In the genomic region with DNA sequence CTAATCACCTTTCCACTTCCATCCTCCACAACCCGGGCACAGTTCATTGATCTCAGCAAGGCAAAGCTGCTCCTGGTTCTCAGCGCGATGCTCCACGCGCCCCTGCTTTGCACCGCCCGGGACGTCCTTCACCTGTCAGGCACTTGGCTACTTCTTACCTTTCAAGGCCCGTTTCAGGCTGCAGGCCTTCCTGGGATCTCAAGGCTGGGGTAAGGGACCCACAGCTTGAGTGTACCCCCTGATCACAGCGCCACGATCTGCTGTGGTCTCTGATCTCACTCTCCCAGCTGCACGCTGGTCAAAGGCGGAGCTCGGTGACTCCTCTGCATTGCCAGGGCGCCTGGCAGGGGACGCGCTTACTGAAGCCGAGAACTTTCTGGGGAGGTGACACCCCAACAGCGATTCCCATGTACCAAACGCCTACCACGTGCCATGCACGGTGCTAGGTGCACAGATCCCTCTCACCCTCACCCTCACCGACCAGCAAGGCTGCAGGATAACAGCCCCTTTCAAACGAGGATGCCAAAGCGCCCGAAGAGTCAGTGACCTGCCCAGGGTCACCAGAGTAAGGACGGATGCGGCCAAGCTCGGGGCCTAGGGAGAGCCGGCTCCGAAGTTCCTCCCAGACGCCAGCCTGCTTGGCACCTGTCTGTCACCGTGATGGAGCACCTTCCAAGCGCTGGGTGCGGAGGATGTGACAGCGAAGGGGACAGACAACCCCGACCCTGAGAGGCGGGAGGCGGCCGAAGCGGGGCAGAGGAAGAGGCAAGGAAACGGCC, we compare ENCODE assay signal across 8 cellular contexts. TPM values are rescaled to one million over a fixed set of nuclear protein-coding genes. Genes with fewer than 3 reads are reported as not detected.
DNase-seq lines count a peak whose midpoint lies in the region; ATAC-seq and TF ChIP-seq lines count a peak whose summit lies in the region.

No MANE protein-coding gene starts in this region.

- H3K4me3 Mint-ChIP-seq in CD8-positive, alpha-beta memory T cell: no peak overlapping the region

- peak overlapping the region; percentile 95 for H3K9ac ChIP-seq in SU-DHL-6 (ENCODE audit: low read length)

- peak overlapping the region; percentile 79 for H3K4me2 ChIP-seq in SU-DHL-6 (ENCODE audit: low read depth, low read length, poor library complexity, severe bottlenecking)

- in situ Hi-C loops in gastrocnemius medialis (cut with MboI; ENCODE audit: low sequenced_read_pairs in 4 of 4): loop anchor here in 1 of 4 donors (5.0 kb wide), 1 partner anchor 280 kb away; no protein-coding TSS in a partner anchor

- peaks cover 36 to 46% (median 45%) of the 10 kb centered on the region in 3 donors for H3K4me1 Mint-ChIP-seq in CD8-positive, alpha-beta memory T cell

- no peaks in the 10 kb centered on the region for H3F3A ChIP-seq in SU-DHL-6 (ENCODE audit: insufficient read depth)

- CTCF ChIA-PET in CD8-positive, alpha-beta memory T cell (lab: Charles Lee): interaction anchor here (0.8 to 1.7 kb wide), 4 partner anchors 9 to 198 kb away, joined by 3 to 5 read pairs (median 4); no protein-coding TSS in a partner anchor

- POLR2A ChIA-PET in CD8-positive, alpha-beta memory T cell (lab: Charles Lee): interaction anchor here (0.9 to 3.0 kb wide), 3 partner anchors 27 to 133 kb away, joined by 5 to 28 read pairs (median 8); a partner anchor contains a TSS

- peaks cover 84% of the 10 kb centered on the region for H3K79me2 ChIP-seq in SU-DHL-6 (ENCODE audit: insufficient read depth, low read length)

- peak overlapping the region; percentile 99 for H3K4me3 ChIP-seq in CD8-positive, alpha-beta memory T cell (ENCODE audit: low read length)
- H3K4me3 ChIP-seq in SU-DHL-6 (ENCODE audit: insufficient read depth, low read length, poor library complexity, severe bottlenecking) (peak overlapping the region; percentile 99), iPS-11a (ENCODE audit: low read depth, low read length) (peak overlapping the region; percentile 94), gastrocnemius medialis (peak overlapping the region; percentile 84 to 99 (median 98))

- H3K27ac ChIP-seq in CD8-positive, alpha-beta memory T cell (ENCODE audit: low read depth, low read length): peak overlapping the region; percentile 95
- H3K27ac ChIP-seq in SU-DHL-6 (ENCODE audit: low read depth, low read length): peak overlapping the region; percentile 66
- peak overlapping the region; percentile 82 to 96 (median 91) for H3K27ac ChIP-seq in gastrocnemius medialis

- ATAC-seq in GM19455 (IDR thresholded peaks at IDR 0.05; ENCODE audit: unreplicated experiment) (peak; percentile 29), HG03558 (IDR thresholded peaks at IDR 0.05; ENCODE audit: extremely low read depth, unreplicated experiment) (peak; percentile 17), gastrocnemius medialis (peak; percentile 32 to 33)

- H3K27ac Mint-ChIP-seq in CD8-positive, alpha-beta memory T cell: peak overlapping the region in 7 of 8 donors; percentile 80 to 97 (median 92)

- H3K36me3 Mint-ChIP-seq in CD8-positive, alpha-beta memory T cell: peaks cover 0 to 34% (median 1%) of the 10 kb centered on the region in 3 donors

- H3K9me2 ChIP-seq in SU-DHL-6 (replicated peaks; ENCODE audit: insufficient read depth, low read length): no peaks in the 10 kb centered on the region

- peak; percentile 20 to 65 (median 34) for DNase-seq in CD8-positive, alpha-beta memory T cell
- DNase-seq in astrocyte of the hippocampus (ENCODE audit: low read depth, low spot score) (peak; percentile 53), gastrocnemius medialis (no peak), DMS114 treated with DMSO at 0.1 percent for 48 hours (lab: John Stamatoyannopoulos, UW; ENCODE audit: unreplicated experiment) (no peak)

- no peaks in the 10 kb centered on the region for H3K27me3 Mint-ChIP-seq in CD8-positive, alpha-beta memory T cell

- peaks cover 29% of the 10 kb centered on the region for H3K4me1 ChIP-seq in CD8-positive, alpha-beta memory T cell (ENCODE audit: insufficient read depth, low read length)
- peaks cover 27 to 29% of the 10 kb centered on the region in 2 donors for H3K4me1 ChIP-seq in gastrocnemius medialis

- no peaks in the 10 kb centered on the region for H3K9me3 ChIP-seq in CD8-positive, alpha-beta memory T cell (ENCODE audit: low read length)
- H3K9me3 ChIP-seq in SU-DHL-6 (ENCODE audit: insufficient read depth, low read length) (no peaks in the 10 kb centered on the region), gastrocnemius medialis (no peaks in the 10 kb centered on the region)

- TF ChIP-seq CTCF in SU-DHL-6 (IDR thresholded peaks at IDR 0.05; ENCODE audit: insufficient read depth, low read length, poor library complexity, severe bottlenecking) (no peak), gastrocnemius medialis (IDR thresholded peaks at IDR 0.05 in 4 of 5, conservative IDR thresholded peaks at IDR 0.05 in 1 of 5) (no peak)

- H3K27me3 ChIP-seq in CD8-positive, alpha-beta memory T cell (ENCODE audit: insufficient read depth, low read length, poor library complexity, severe bottlenecking): no peaks in the 10 kb centered on the region
- H3K27me3 ChIP-seq in SU-DHL-6 (ENCODE audit: low read length) (no peaks in the 10 kb centered on the region), gastrocnemius medialis (no peaks in the 10 kb centered on the region)

- no peak for TF ChIP-seq POLR2A in gastrocnemius medialis (IDR thresholded peaks at IDR 0.05)

- no peaks in the 10 kb centered on the region for H3K36me3 ChIP-seq in CD8-positive, alpha-beta memory T cell (ENCODE audit: insufficient read depth, low read length)
- H3K36me3 ChIP-seq in SU-DHL-6 (ENCODE audit: low read length) (peaks cover 4% of the 10 kb centered on the region; the same call in 1 of the 2 replicates), gastrocnemius medialis (peaks cover 0 to 7% of the 10 kb centered on the region in 2 donors)

- peaks cover 4% of the 10 kb centered on the region; the same call in 1 of the 2 replicates for H4K20me1 ChIP-seq in SU-DHL-6 (ENCODE audit: low read depth, low read length)

- H2AFZ ChIP-seq in SU-DHL-6 (ENCODE audit: low read depth, low read length, severe bottlenecking): peak overlapping the region; percentile 68

- H3K9me3 Mint-ChIP-seq in CD8-positive, alpha-beta memory T cell: no peaks in the 10 kb centered on the region

- intact Hi-C loops in gastrocnemius medialis (cut with DNase I; ENCODE audit: low total_unique reads): loop anchor here (1.0 to 10.0 kb wide), 7 partner anchors 52 to 622 kb away; a partner anchor contains a TSS

RNA-seq across cellular contexts. Expression of a gene that starts 0.8 kb away (rescaled TPM):
- 100 to 1,000 TPM; 185 to 195 TPM for total RNA-seq in CD8-positive, alpha-beta memory T cell
- polyA plus RNA-seq in CD8-positive, alpha-beta memory T cell: 200 TPM
- total RNA-seq in gastrocnemius medialis: 10 to 100 TPM; 21.4 to 28.0 (median 26.4) TPM

RNA-seq across cellular contexts. Expression of a gene that starts 0.9 kb away (rescaled TPM):
- total RNA-seq in CD8-positive, alpha-beta memory T cell: 10 to 100 TPM; 79.0 to 83.9 TPM
- polyA plus RNA-seq in CD8-positive, alpha-beta memory T cell: 28.6 TPM
- total RNA-seq in gastrocnemius medialis: 10 to 100 TPM; 20.9 to 51.8 (median 24.1) TPM

RNA-seq across cellular contexts. Expression of a gene that starts 51.8 kb away (rescaled TPM):
- total RNA-seq in CD8-positive, alpha-beta memory T cell: 10 to 100 TPM; 76.9 to 79.1 TPM
- 81.0 TPM for polyA plus RNA-seq in CD8-positive, alpha-beta memory T cell
- 10 to 100 TPM; 15.8 to 45.9 (median 38.6) TPM for total RNA-seq in gastrocnemius medialis

Comparison
In these comparisons a context has a peak if more than half of its experiments do, and no peak if none do; other contexts are left out.
1. DNase-seq: peak in CD8-positive, alpha-beta memory T cell (5 of 5) and astrocyte of the hippocampus (single experiment); none in gastrocnemius medialis (0 of 2) and DMS114 treated with DMSO at 0.1 percent for 48 hours (single experiment).
2. RNA of a gene that starts 0.8 kb away (total RNA-seq): 185 to 195 TPM in CD8-positive, alpha-beta memory T cell; 21.4 to 28.0 TPM in gastrocnemius medialis; every median in the first group is over 4 times any median in the second.
3. Peak in every context shown above with its lines, with median percentiles within 50 percentile points of each other: H3K27ac ChIP-seq, H3K4me3 ChIP-seq and ATAC-seq.